ENCODE assay signal across 1 cellular context in the genomic region with DNA sequence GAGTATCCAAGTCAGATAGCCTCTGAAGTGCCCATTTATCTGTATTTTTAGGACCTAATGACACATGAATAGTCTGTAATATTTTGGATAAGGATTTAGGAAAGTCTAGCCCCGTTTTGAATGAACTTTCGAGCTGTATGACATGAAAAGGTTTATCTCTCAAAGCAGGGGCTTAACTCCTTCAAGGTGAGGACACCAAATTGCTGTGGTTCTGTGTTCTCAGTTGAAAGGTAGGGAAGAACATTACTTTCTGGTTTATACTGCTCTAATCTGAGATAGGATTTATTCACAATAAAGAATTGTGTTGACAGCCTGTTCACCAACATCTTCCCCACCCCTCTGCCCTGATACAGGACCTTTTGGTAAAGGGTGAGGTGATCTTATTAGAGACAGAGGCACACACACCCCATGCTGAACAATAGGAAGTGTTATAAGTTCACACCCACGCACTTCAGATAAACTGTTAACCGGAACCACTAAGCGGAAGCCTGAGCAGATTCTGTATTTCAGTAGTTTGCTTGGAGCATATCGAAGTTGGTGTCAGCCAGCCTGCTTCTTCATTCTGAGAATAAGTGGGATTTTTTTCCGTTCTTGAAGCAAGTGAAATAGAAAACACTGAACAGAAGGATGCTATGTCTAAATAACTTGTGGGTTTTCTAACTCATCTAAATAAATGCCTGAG.
TF ChIP-seq lines count a peak whose summit lies in the region.

No MANE protein-coding gene starts in this region.

TF ChIP-seq in GM12878, 131 proteins besides CTCF, POLR2A, EP300 and RAD21 (continued from another document and continues in another):
- TF ChIP-seq, protein P1, sequence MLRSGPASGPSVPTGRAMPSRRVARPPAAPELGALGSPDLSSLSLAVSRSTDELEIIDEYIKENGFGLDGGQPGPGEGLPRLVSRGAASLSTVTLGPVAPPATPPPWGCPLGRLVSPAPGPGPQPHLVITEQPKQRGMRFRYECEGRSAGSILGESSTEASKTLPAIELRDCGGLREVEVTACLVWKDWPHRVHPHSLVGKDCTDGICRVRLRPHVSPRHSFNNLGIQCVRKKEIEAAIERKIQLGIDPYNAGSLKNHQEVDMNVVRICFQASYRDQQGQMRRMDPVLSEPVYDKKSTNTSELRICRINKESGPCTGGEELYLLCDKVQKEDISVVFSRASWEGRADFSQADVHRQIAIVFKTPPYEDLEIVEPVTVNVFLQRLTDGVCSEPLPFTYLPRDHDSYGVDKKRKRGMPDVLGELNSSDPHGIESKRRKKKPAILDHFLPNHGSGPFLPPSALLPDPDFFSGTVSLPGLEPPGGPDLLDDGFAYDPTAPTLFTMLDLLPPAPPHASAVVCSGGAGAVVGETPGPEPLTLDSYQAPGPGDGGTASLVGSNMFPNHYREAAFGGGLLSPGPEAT (IDR thresholded peaks at IDR 0.05; ENCODE audit: low read depth) = no peak
- no peak for TF ChIP-seq CHD4 (IDR thresholded peaks at IDR 0.05)
- no peak for TF ChIP-seq NRF1 (conservative IDR thresholded peaks at IDR 0.05; ENCODE audit: low read depth, low read length)
- TF ChIP-seq SMC3 (IDR thresholded peaks at IDR 0.05; ENCODE audit: borderline replicate concordance, low read length) = 0 out of 2 replicates have a peak, but pooled peaks have one; percentile 8
- TF ChIP-seq ZNF687 (IDR thresholded peaks at IDR 0.05) = no peak
- TF ChIP-seq MTA2 (IDR thresholded peaks at IDR 0.05; ENCODE audit: low read depth) = peak; percentile 51; the same call in 1 of the 2 replicates
- TF ChIP-seq CREM (IDR thresholded peaks at IDR 0.05; ENCODE audit: low read depth) = peak; percentile 63; the same call in 1 of the 2 replicates
- TF ChIP-seq, protein P2, sequence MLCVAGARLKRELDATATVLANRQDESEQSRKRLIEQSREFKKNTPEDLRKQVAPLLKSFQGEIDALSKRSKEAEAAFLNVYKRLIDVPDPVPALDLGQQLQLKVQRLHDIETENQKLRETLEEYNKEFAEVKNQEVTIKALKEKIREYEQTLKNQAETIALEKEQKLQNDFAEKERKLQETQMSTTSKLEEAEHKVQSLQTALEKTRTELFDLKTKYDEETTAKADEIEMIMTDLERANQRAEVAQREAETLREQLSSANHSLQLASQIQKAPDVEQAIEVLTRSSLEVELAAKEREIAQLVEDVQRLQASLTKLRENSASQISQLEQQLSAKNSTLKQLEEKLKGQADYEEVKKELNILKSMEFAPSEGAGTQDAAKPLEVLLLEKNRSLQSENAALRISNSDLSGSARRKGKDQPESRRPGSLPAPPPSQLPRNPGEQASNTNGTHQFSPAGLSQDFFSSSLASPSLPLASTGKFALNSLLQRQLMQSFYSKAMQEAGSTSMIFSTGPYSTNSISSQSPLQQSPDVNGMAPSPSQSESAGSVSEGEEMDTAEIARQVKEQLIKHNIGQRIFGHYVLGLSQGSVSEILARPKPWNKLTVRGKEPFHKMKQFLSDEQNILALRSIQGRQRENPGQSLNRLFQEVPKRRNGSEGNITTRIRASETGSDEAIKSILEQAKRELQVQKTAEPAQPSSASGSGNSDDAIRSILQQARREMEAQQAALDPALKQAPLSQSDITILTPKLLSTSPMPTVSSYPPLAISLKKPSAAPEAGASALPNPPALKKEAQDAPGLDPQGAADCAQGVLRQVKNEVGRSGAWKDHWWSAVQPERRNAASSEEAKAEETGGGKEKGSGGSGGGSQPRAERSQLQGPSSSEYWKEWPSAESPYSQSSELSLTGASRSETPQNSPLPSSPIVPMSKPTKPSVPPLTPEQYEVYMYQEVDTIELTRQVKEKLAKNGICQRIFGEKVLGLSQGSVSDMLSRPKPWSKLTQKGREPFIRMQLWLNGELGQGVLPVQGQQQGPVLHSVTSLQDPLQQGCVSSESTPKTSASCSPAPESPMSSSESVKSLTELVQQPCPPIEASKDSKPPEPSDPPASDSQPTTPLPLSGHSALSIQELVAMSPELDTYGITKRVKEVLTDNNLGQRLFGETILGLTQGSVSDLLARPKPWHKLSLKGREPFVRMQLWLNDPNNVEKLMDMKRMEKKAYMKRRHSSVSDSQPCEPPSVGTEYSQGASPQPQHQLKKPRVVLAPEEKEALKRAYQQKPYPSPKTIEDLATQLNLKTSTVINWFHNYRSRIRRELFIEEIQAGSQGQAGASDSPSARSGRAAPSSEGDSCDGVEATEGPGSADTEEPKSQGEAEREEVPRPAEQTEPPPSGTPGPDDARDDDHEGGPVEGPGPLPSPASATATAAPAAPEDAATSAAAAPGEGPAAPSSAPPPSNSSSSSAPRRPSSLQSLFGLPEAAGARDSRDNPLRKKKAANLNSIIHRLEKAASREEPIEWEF (IDR thresholded peaks at IDR 0.05; ENCODE audit: insufficient replicate concordance, low read depth, low read length) = peak; percentile 44
- TF ChIP-seq WRNIP1 (IDR thresholded peaks at IDR 0.05; ENCODE audit: borderline replicate concordance, low read depth, low read length) = no peak
- TF ChIP-seq FOXM1 (IDR thresholded peaks at IDR 0.05; ENCODE audit: low read depth, low read length) = peak; percentile 69; the same call in 1 of the 2 replicates
- TF ChIP-seq TCF3 (IDR thresholded peaks at IDR 0.05; ENCODE audit: borderline replicate concordance, insufficient read depth, low read depth, low read length) = 0 out of 2 replicates have a peak, but pooled peaks have one; percentile 31
- TF ChIP-seq ELK1 (IDR thresholded peaks at IDR 0.05; ENCODE audit: low read depth, low read length) = peak; percentile 52; the same call in 1 of the 2 replicates
- TF ChIP-seq SPI1 (IDR thresholded peaks at IDR 0.05; ENCODE audit: borderline replicate concordance, insufficient read depth, low read depth, low read length) = peak; percentile 74
- no peak for TF ChIP-seq SMAD5 (IDR thresholded peaks at IDR 0.05; ENCODE audit: low read depth)
- TF ChIP-seq SREBF1 (IDR thresholded peaks at IDR 0.05; ENCODE audit: low read length) = peak; percentile 65
- peak; percentile 37; the same call in 1 of the 2 replicates for TF ChIP-seq NR2C1 (IDR thresholded peaks at IDR 0.05)
- TF ChIP-seq ZBED1 (IDR thresholded peaks at IDR 0.05; ENCODE audit: borderline replicate concordance) = peak; percentile 81; the same call in 1 of the 2 replicates
- TF ChIP-seq ZBTB40 (IDR thresholded peaks at IDR 0.05; ENCODE audit: borderline replicate concordance) = no peak
- peak; percentile 57; the same call in 1 of the 2 replicates for TF ChIP-seq BCL11A (IDR thresholded peaks at IDR 0.05; ENCODE audit: low read depth, low read length)
- peak; percentile 89; the same call in 1 of the 2 replicates for TF ChIP-seq RCOR1 (conservative IDR thresholded peaks at IDR 0.05; ENCODE audit: low read depth, low read length)
- TF ChIP-seq RUNX3 (IDR thresholded peaks at IDR 0.05; ENCODE audit: low read length) = peak; percentile 82
- TF ChIP-seq MXI1 (IDR thresholded peaks at IDR 0.05; ENCODE audit: low read depth, low read length) = no peak
- TF ChIP-seq ZNF622 (IDR thresholded peaks at IDR 0.05) = no peak
- TF ChIP-seq SKIL (IDR thresholded peaks at IDR 0.05; ENCODE audit: low read depth, poor library complexity, severe bottlenecking) = peak; percentile 65
- TF ChIP-seq ATF2 (IDR thresholded peaks at IDR 0.05; ENCODE audit: low read length) = peak; percentile 84
- 0 out of 2 replicates have a peak, but pooled peaks have one; percentile 2 for TF ChIP-seq CREB1 (IDR thresholded peaks at IDR 0.05; ENCODE audit: low read depth)
- TF ChIP-seq ZNF217 (IDR thresholded peaks at IDR 0.05) = peak; percentile 92; the same call in 1 of the 2 replicates
- peak; percentile 41 to 45; a peak in 2 of 4 replicates for TF ChIP-seq BHLHE40 (IDR thresholded peaks at IDR 0.05; ENCODE audit: borderline replicate concordance in 1 of 2, low read depth in 2 of 2, low read length in 1 of 2)
- TF ChIP-seq ATF7 (IDR thresholded peaks at IDR 0.05; ENCODE audit: low read depth) = peak; percentile 54
- TF ChIP-seq PML (IDR thresholded peaks at IDR 0.05; ENCODE audit: low read length) = peak; percentile 45; the same call in 1 of the 2 replicates
- TF ChIP-seq ETV6 (conservative IDR thresholded peaks at IDR 0.05 in 1 of 2, IDR thresholded peaks at IDR 0.05 in 1 of 2; ENCODE audit: borderline replicate concordance in 1 of 2, low read depth in 1 of 2) = peak in 1 of 2 experiments; percentile 98; a peak in 2 of 4 replicates
- peak; percentile 65 for TF ChIP-seq IKZF1 (conservative IDR thresholded peaks at IDR 0.05)
- peak; percentile 50; the same call in 1 of the 2 replicates for TF ChIP-seq EED (IDR thresholded peaks at IDR 0.05; ENCODE audit: low read depth)
- TF ChIP-seq YY1 (IDR thresholded peaks at IDR 0.05; ENCODE audit: low read depth, low read length) = no peak
- TF ChIP-seq NR2F1 (conservative IDR thresholded peaks at IDR 0.05) = peak; percentile 62
